21 cellular contexts compared by ENCODE assay signal in genomic region chr2:233143700-233144331, GRCh38.
DNase-seq lines count a peak whose midpoint lies in the region; ATAC-seq, FAIRE-seq and TF ChIP-seq lines count a peak whose summit lies in the region.
"Had no signal": no experiment of that assay in that cellular context is flagged by ENCODE, and none has a peak within 500 bp of the region (broad histone marks: within the 10 kb centered on the region; RNA-seq: fewer than 3 reads in every experiment).

No MANE protein-coding gene starts in this region.

- H3K4me3 ChIP-seq in astrocyte (ENCODE audit: insufficient read depth, low read depth, low read length), result no peak overlapping the region
- H3K4me3 ChIP-seq: dorsolateral prefrontal cortex, SK-N-MC, thoracic aorta had no signal

- TF ChIP-seq CTCF in astrocyte (IDR thresholded peaks at IDR 0.05; ENCODE audit: insufficient read depth, low read depth, low read length) (no peak), progenitor cell of endocrine pancreas (IDR thresholded peaks at IDR 0.05; ENCODE audit: unreplicated experiment) (no peak)

- DNase-seq in activated effector memory CD4-positive, alpha-beta T cell treated with anti-CD3 and anti-CD28 coated beads, Interleukin-2, amount 50 U/mL, for 16 hours, result peak; percentile 9
- no peak for DNase-seq in activated effector memory CD4-positive, alpha-beta T cell treated with Interleukin-2 at 50 U/mL for 16 hours
- DNase-seq in astrocyte (ENCODE audit: low read depth) (no peak), progenitor cell of endocrine pancreas (ENCODE audit: low spot score, unreplicated experiment) (no peak), NCI-H187 (lab: John Stamatoyannopoulos, UW) (no peak), OCI-M1 (lab: John Stamatoyannopoulos, UW) (no peak)
- DNase-seq: ACHN; amygdala; dorsolateral prefrontal cortex; midbrain; MM.1S; NCI-H82; stimulated activated CD4-positive, alpha-beta T cell treated with anti-CD3 and anti-CD28 coated beads, Interleukin-12 subunit alpha, Interleukin-12 subunit beta, amount 100 ng/mL, for 4 hours; stimulated activated CD8-positive, alpha-beta memory T cell treated with anti-CD3 and anti-CD28 coated beads, Interleukin-4, amount 100 ng/mL, for 48 hours had no signal

- no peak overlapping the region for H3K4me2 ChIP-seq in astrocyte (ENCODE audit: low read length)

- H4K20me1 ChIP-seq in astrocyte (ENCODE audit: insufficient read depth, low read length), result no peaks in the 10 kb centered on the region

- H3K4me1 Mint-ChIP-seq in astrocyte (ENCODE audit: low read depth, unreplicated experiment) (peaks cover 10% of the 10 kb centered on the region), progenitor cell of endocrine pancreas (ENCODE audit: low read depth) (peaks cover 2% of the 10 kb centered on the region)

- peaks cover 15% of the 10 kb centered on the region for H3K27me3 ChIP-seq in astrocyte (ENCODE audit: insufficient read depth, low read length)
- H3K27me3 ChIP-seq: dorsolateral prefrontal cortex had no signal

- H3K36me3 Mint-ChIP-seq in astrocyte (ENCODE audit: low read depth, unreplicated experiment), result peaks cover 20% of the 10 kb centered on the region
- H3K36me3 Mint-ChIP-seq in progenitor cell of endocrine pancreas (ENCODE audit: insufficient read depth), result no peaks in the 10 kb centered on the region

- H3K36me3 ChIP-seq in KOPT-K1 (ENCODE audit: insufficient read depth, low read length) (peaks cover 82% of the 10 kb centered on the region), astrocyte (ENCODE audit: insufficient read depth, low read length) (no peaks in the 10 kb centered on the region)
- H3K36me3 ChIP-seq: thoracic aorta had no signal

- H3K9me3 Mint-ChIP-seq in astrocyte (ENCODE audit: unreplicated experiment), result peaks cover 9% of the 10 kb centered on the region
- H3K9me3 Mint-ChIP-seq in progenitor cell of endocrine pancreas (ENCODE audit: low read depth), result peaks cover 8% of the 10 kb centered on the region

- no peak overlapping the region for H2AFZ ChIP-seq in astrocyte (ENCODE audit: low read depth, low read length)

- H3K79me2 ChIP-seq in astrocyte (ENCODE audit: insufficient read depth, low read length), result no peaks in the 10 kb centered on the region

- H3K4me1 ChIP-seq in astrocyte (ENCODE audit: insufficient read depth, low read length), result no peaks in the 10 kb centered on the region

- FAIRE-seq in astrocyte (lab: Jason Lieb, UNC), result no peak
- FAIRE-seq: H54 had no signal

- peaks cover 14% of the 10 kb centered on the region for H3K27me3 Mint-ChIP-seq in astrocyte (ENCODE audit: low read depth, unreplicated experiment)
- peaks cover 25% of the 10 kb centered on the region for H3K27me3 Mint-ChIP-seq in progenitor cell of endocrine pancreas

- H3K9ac ChIP-seq in astrocyte (ENCODE audit: low read length), result no peak overlapping the region

- H3K27ac Mint-ChIP-seq in astrocyte (ENCODE audit: unreplicated experiment) (no peak overlapping the region), progenitor cell of endocrine pancreas (peak overlapping the region; percentile 61)

- ATAC-seq in HG03442 (IDR thresholded peaks at IDR 0.05; ENCODE audit: unreplicated experiment), result no peak
- ATAC-seq: Panc1 had no signal

- H3K4me3 Mint-ChIP-seq in astrocyte (ENCODE audit: unreplicated experiment) (peak overlapping the region; percentile 45), progenitor cell of endocrine pancreas (ENCODE audit: low read depth) (no peak overlapping the region)

- H3K9me3 ChIP-seq in KOPT-K1 (ENCODE audit: insufficient read depth, low read length, poor library complexity, severe bottlenecking), result no peaks in the 10 kb centered on the region
- H3K9me3 ChIP-seq in astrocyte (ENCODE audit: insufficient read depth, low read depth, low read length), result peaks cover 5% of the 10 kb centered on the region
- H3K9me3 ChIP-seq: thoracic aorta had no signal

- H3K27ac ChIP-seq in KOPT-K1 (ENCODE audit: low read depth, low read length, poor library complexity, severe bottlenecking), result peak overlapping the region; percentile 91
- no peak overlapping the region for H3K27ac ChIP-seq in astrocyte (ENCODE audit: low read depth, low read length)
- H3K27ac ChIP-seq: C4-2B, dorsolateral prefrontal cortex, SK-N-MC, thoracic aorta had no signal
